24 cellular contexts compared by ENCODE assay signal in the genomic region with DNA sequence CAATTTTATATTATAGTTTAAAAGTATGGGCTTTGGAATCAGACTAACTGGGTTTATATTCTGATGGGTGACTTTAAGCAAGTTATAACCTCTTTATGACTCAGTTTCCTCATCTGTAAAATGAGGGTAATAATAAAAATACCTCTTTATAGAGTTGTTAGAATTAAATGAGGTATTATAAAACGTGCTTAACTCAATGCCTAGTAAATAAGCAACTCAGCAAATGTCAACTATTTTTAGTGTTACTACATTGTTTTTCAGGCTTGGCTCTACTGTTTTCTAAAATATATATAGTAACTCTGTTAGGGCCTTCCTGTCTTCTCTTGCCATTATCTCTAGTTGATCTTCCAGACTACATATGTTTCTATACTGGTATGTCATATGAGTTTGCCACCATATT.
"Had no signal": no experiment of that assay in that cellular context is flagged by ENCODE, and none has a peak within 500 bp of the region (broad histone marks: within the 10 kb centered on the region; RNA-seq: fewer than 3 reads in every experiment).

No MANE protein-coding gene starts in this region.

- H3K4me1 Mint-ChIP-seq: mesothelial cell of epicardium had no signal

- H3K36me3 Mint-ChIP-seq: immature natural killer cell, naive B cell had no signal

- H3K9me3 Mint-ChIP-seq: immature natural killer cell, mesothelial cell of epicardium had no signal

- H3K27ac Mint-ChIP-seq: mesothelial cell of epicardium had no signal

- H3K27me3 Mint-ChIP-seq: naive B cell had no signal

- H3K4me1 ChIP-seq: foreskin keratinocyte, left lung had no signal

- FAIRE-seq: endothelial cell of umbilical vein, frontal cortex, kidney had no signal

- H3K4me2 ChIP-seq: hepatocyte had no signal

- H3K4me3 ChIP-seq: coronary artery, dorsolateral prefrontal cortex, esophagus muscularis mucosa, gastroesophageal sphincter, heart left ventricle, hepatocyte, left lung, lower lobe of right lung, mucosa of descending colon had no signal

- H3K27ac ChIP-seq: coronary artery, dorsolateral prefrontal cortex, esophagus muscularis mucosa, foreskin keratinocyte, gastroesophageal sphincter, heart left ventricle, hepatocyte, left lung, lower lobe of right lung had no signal

- ATAC-seq: foreskin keratinocyte, gastroesophageal sphincter, heart left ventricle, left lung, left ventricle myocardium superior, lower lobe of right lung, mucosa of descending colon had no signal

- H3K9me3 ChIP-seq: esophagus muscularis mucosa, gastroesophageal sphincter, heart left ventricle, left lung, lower lobe of right lung, mucosa of descending colon had no signal

- H3K4me3 Mint-ChIP-seq: immature natural killer cell, mesothelial cell of epicardium, naive B cell had no signal

- DNase-seq: dermis blood vessel endothelial cell; dorsolateral prefrontal cortex; effector CD4-positive, alpha-beta T cell; effector memory CD4-positive, alpha-beta T cell; foreskin keratinocyte; heart left ventricle; hypothalamus; immature natural killer cell; islet precursor cell; kidney; kidney glomerular epithelial cell; left lung; left ventricle myocardium superior; lower lobe of right lung; mesenchymal stem cell; mucosa of descending colon; naive B cell had no signal

- H3K27me3 ChIP-seq: dorsolateral prefrontal cortex, esophagus muscularis mucosa, foreskin keratinocyte, gastroesophageal sphincter, heart left ventricle, hepatocyte, left lung had no signal
